1 cellular context compared by ENCODE assay signal in the genomic region with DNA sequence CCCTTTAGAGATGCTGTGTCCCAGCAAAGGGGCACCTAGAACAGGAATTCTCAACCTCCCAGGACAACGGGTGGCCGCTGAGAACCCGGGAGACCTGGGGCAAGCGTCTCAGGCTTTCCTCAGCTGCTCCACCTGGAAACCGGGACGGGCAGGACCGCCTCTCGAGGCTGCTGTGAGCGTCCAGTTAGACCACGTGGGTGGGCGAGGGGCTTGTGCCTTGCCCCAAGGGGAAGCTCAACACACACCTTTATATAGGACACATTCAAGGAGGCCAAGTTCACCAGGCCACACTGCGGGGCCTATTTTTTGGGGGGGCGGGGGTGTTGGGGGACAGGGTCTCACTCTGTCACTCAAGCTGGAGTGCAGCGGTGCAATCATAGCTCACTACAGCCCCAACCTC.
TF ChIP-seq lines count a peak whose summit lies in the region.

No MANE protein-coding gene starts in this region.

TF ChIP-seq in K562, 482 proteins besides CTCF, POLR2A, EP300 and RAD21:
- TF ChIP-seq SNIP1 (IDR thresholded peaks at IDR 0.05; ENCODE audit: low read depth): no peak
- TF ChIP-seq, protein P1, sequence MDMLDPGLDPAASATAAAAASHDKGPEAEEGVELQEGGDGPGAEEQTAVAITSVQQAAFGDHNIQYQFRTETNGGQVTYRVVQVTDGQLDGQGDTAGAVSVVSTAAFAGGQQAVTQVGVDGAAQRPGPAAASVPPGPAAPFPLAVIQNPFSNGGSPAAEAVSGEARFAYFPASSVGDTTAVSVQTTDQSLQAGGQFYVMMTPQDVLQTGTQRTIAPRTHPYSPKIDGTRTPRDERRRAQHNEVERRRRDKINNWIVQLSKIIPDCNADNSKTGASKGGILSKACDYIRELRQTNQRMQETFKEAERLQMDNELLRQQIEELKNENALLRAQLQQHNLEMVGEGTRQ (CRISPR knock-in tag; IDR thresholded peaks at IDR 0.05): peak; percentile 29; the same call in 1 of the 2 replicates
